In genomic region chr3:138834359-138835176, GRCh38 we compare ENCODE assay signal across 1 cellular context.
TF ChIP-seq lines count a peak whose summit lies in the region.

TSS of gene PIK3CB (minus strand) at chr3:138834928. CDS start at chr3:138759343, 75,585 bp downstream.

TF ChIP-seq in HepG2, 621 proteins besides CTCF, POLR2A, EP300 and RAD21 (continued from another document):
- 0 out of 2 replicates have a peak, but pooled peaks have one; percentile 34 for TF ChIP-seq ZNF503 (CRISPR knock-in tag; IDR thresholded peaks at IDR 0.05)
- no peak for TF ChIP-seq CEBPB (IDR thresholded peaks at IDR 0.05; ENCODE audit: borderline replicate concordance, low read depth, low read length)
- TF ChIP-seq CBX1 (IDR thresholded peaks at IDR 0.05; ENCODE audit: low read depth) = peak; percentile 55
- peak in 1 of 2 experiments; percentile 37; a peak in 1 of 4 replicates for TF ChIP-seq ATF4 (CRISPR knock-in tag; IDR thresholded peaks at IDR 0.05)
- TF ChIP-seq PITX1 (CRISPR knock-in tag; IDR thresholded peaks at IDR 0.05) = no peak
- TF ChIP-seq NFIB (CRISPR knock-in tag; IDR thresholded peaks at IDR 0.05; ENCODE audit: borderline replicate concordance) = no peak
- 0 out of 2 replicates have a peak, but pooled peaks have one; percentile 33 for TF ChIP-seq E2F2 (CRISPR knock-in tag; IDR thresholded peaks at IDR 0.05; ENCODE audit: borderline replicate concordance)
- peak; percentile 48 for TF ChIP-seq ZFP91 (CRISPR knock-in tag; IDR thresholded peaks at IDR 0.05; ENCODE audit: borderline replicate concordance)
- TF ChIP-seq ATM (IDR thresholded peaks at IDR 0.05; ENCODE audit: borderline replicate concordance) = no peak
- TF ChIP-seq ZNF784 (CRISPR knock-in tag; IDR thresholded peaks at IDR 0.05; ENCODE audit: borderline replicate concordance) = peak; percentile 76; the same call in 1 of the 2 replicates
- TF ChIP-seq ZNF563 (CRISPR knock-in tag; IDR thresholded peaks at IDR 0.05) = 0 out of 2 replicates have a peak, but pooled peaks have one; percentile 18
- TF ChIP-seq PAWR (CRISPR knock-in tag; IDR thresholded peaks at IDR 0.05; ENCODE audit: borderline replicate concordance) = no peak
- TF ChIP-seq CHD4 (IDR thresholded peaks at IDR 0.05; ENCODE audit: borderline replicate concordance, low read length) = no peak
- no peak for TF ChIP-seq ZNF441 (CRISPR knock-in tag; IDR thresholded peaks at IDR 0.05; ENCODE audit: borderline replicate concordance)
- peak; percentile 7; the same call in 1 of the 2 replicates for TF ChIP-seq ADNP (CRISPR knock-in tag; IDR thresholded peaks at IDR 0.05)
- no peak for TF ChIP-seq ZFP36L2 (CRISPR knock-in tag; IDR thresholded peaks at IDR 0.05)
- TF ChIP-seq ZNF614 (CRISPR knock-in tag; IDR thresholded peaks at IDR 0.05; ENCODE audit: borderline replicate concordance) = no peak
- TF ChIP-seq ZBTB7B (CRISPR knock-in tag; IDR thresholded peaks at IDR 0.05) = peak; percentile 97
- 0 out of 2 replicates have a peak, but pooled peaks have one; percentile 9 for TF ChIP-seq ZNF609 (CRISPR knock-in tag; IDR thresholded peaks at IDR 0.05; ENCODE audit: borderline replicate concordance)
- TF ChIP-seq ZNF281 (CRISPR knock-in tag; IDR thresholded peaks at IDR 0.05; ENCODE audit: borderline replicate concordance) = no peak
- peak; percentile 98 for TF ChIP-seq ZSCAN29 (CRISPR knock-in tag; conservative IDR thresholded peaks at IDR 0.05)
- TF ChIP-seq AKNA (CRISPR knock-in tag; IDR thresholded peaks at IDR 0.05; ENCODE audit: borderline replicate concordance) = no peak
- peak; percentile 43; the same call in 1 of the 2 replicates for TF ChIP-seq THRA (CRISPR knock-in tag; IDR thresholded peaks at IDR 0.05; ENCODE audit: borderline replicate concordance)
- no peak; the same call in 1 of the 2 replicates for TF ChIP-seq THAP11 (CRISPR knock-in tag; IDR thresholded peaks at IDR 0.05)
- no peak for TF ChIP-seq ZNF34 (CRISPR knock-in tag; IDR thresholded peaks at IDR 0.05; ENCODE audit: borderline replicate concordance)
- TF ChIP-seq HNRNPL (IDR thresholded peaks at IDR 0.05; ENCODE audit: low read depth, low read length) = peak; percentile 22; the same call in 1 of the 2 replicates
